In genomic region chr9:21661626-21662025, GRCh38 we compare ENCODE assay signal across 12 cellular contexts.
"Had no signal": no experiment of that assay in that cellular context is flagged by ENCODE, and none has a peak within 500 bp of the region (broad histone marks: within the 10 kb centered on the region; RNA-seq: fewer than 3 reads in every experiment).

No MANE protein-coding gene starts in this region.

- ATAC-seq: esophagus mucosa; stimulated activated naive CD8-positive, alpha-beta T cell treated with anti-CD3 and anti-CD28 coated beads, Interleukin-15, Interleukin-2, amounts not matched to agents 100 U/mL and 50 U/mL, for 24 hours had no signal

- H3K4me3 ChIP-seq: neural progenitor cell, prostate gland, right atrium auricular region, skin epidermis, tibial nerve had no signal

- DNase-seq: activated CD4-positive, alpha-beta T cell treated with anti-CD3 and anti-CD28 coated beads, Interleukin-2, amount 50 U/mL, for 48 hours; activated gamma-delta T cell; amniotic stem cell; effector CD4-positive, alpha-beta T cell; naive B cell; stimulated activated naive CD8-positive, alpha-beta T cell treated with anti-CD3 and anti-CD28 coated beads, Interleukin-15, Interleukin-2, amounts not matched to agents 100 U/mL and 50 U/mL, for 24 hours had no signal
